13 cellular contexts compared by ENCODE assay signal in genomic region chr12:93851245-93851665, GRCh38.
DNase-seq lines count a peak whose midpoint lies in the region; ATAC-seq and TF ChIP-seq lines count a peak whose summit lies in the region.
"Had no signal": no experiment of that assay in that cellular context is flagged by ENCODE, and none has a peak within 500 bp of the region (broad histone marks: within the 10 kb centered on the region; RNA-seq: fewer than 3 reads in every experiment).

No MANE protein-coding gene starts in this region.

- H2AFZ ChIP-seq in KMS-11 (ENCODE audit: low read depth) (no peak overlapping the region), H9 (ENCODE audit: low read length) (no peak overlapping the region)
- H2AFZ ChIP-seq: PC-9 had no signal

- no peak overlapping the region for H2BK20ac ChIP-seq in H9 (ENCODE audit: low read depth, low read length, poor library complexity, severe bottlenecking)

- H2AK5ac ChIP-seq in H9 (ENCODE audit: insufficient read length, low read length), result no peak overlapping the region

- no peaks in the 10 kb centered on the region for H3K23me2 ChIP-seq in H9 (ENCODE audit: insufficient read length, low read depth, low read length, poor library complexity, severe bottlenecking)

- peak; percentile 86 for DNase-seq in activated CD4-positive, alpha-beta T cell treated with anti-CD3 and anti-CD28 coated beads, Interleukin-2, amount 10 ng/mL, durations not matched to agents 24 days and 14 days
- DNase-seq in activated CD4-positive, alpha-beta T cell treated with anti-CD3 and anti-CD28 coated beads for 4 hours, result no peak
- DNase-seq in activated CD8-positive, alpha-beta T cell treated with anti-CD3 and anti-CD28 coated beads for 36 hours, result peak; percentile 70
- DNase-seq in stimulated activated CD8-positive, alpha-beta memory T cell treated with anti-CD3 and anti-CD28 coated beads, Interleukin-15, amount 100 ng/mL, for 48 hours (ENCODE audit: low read depth in 2 of 2), result peak; percentile 6 to 31
- DNase-seq in H9, result no peak
- DNase-seq: ACHN; activated CD8-positive, alpha-beta memory T cell treated with anti-CD3 and anti-CD28 coated beads, Interleukin-2, amount 50 U/mL, for 48 hours; left cardiac atrium; PC-9 had no signal

- TF ChIP-seq CTCF in KMS-11 (conservative IDR thresholded peaks at IDR 0.05; ENCODE audit: low read depth, low read length) (no peak), H9 (conservative IDR thresholded peaks at IDR 0.05) (no peak)
- no peak for TF ChIP-seq CTCF in activated CD8-positive, alpha-beta T cell treated with anti-CD3 and anti-CD28 coated beads for 36 hours (IDR thresholded peaks at IDR 0.05)

- H3K27ac ChIP-seq in KMS-11 (peak overlapping the region; percentile 18; the same call in 1 of the 2 replicates), H9 (ENCODE audit: insufficient read length, low read depth, low read length) (no peak overlapping the region)
- H3K27ac ChIP-seq: breast epithelium, PC-9 had no signal

- peak overlapping the region; percentile 94 for H3K4me2 ChIP-seq in KMS-11
- H3K4me2 ChIP-seq in H9 (ENCODE audit: insufficient read depth, insufficient read length, low read length), result no peak overlapping the region
- H3K4me2 ChIP-seq: PC-9 had no signal

- no peak overlapping the region for H3K56ac ChIP-seq in H9 (ENCODE audit: insufficient read length, low read depth, low read length)

- H3K9me3 Mint-ChIP-seq in activated CD4-positive, alpha-beta T cell treated with anti-CD3 and anti-CD28 coated beads, Interleukin-2, amount 10 ng/mL, durations not matched to agents 24 days and 14 days, result peaks cover 8% of the 10 kb centered on the region
- H3K9me3 Mint-ChIP-seq in activated CD8-positive, alpha-beta T cell treated with anti-CD3 and anti-CD28 coated beads for 36 hours, result peaks cover 8% of the 10 kb centered on the region
- no peaks in the 10 kb centered on the region for H3K9me3 Mint-ChIP-seq in H9

- H4K20me1 ChIP-seq in KMS-11 (ENCODE audit: insufficient read depth) (no peaks in the 10 kb centered on the region), H9 (ENCODE audit: control insufficient read depth, insufficient read depth, insufficient read length) (no peaks in the 10 kb centered on the region)

- CTCF ChIA-PET in activated CD8-positive, alpha-beta T cell treated with anti-CD3 and anti-CD28 coated beads for 36 hours (lab: Charles Lee), result no interaction called here

- POLR2A ChIA-PET in activated CD8-positive, alpha-beta T cell treated with anti-CD3 and anti-CD28 coated beads for 36 hours (lab: Charles Lee), result no interaction called here

- H3K4me1 ChIP-seq in KMS-11 (ENCODE audit: low read depth, poor library complexity, severe bottlenecking) (peaks cover 68% of the 10 kb centered on the region), H9 (ENCODE audit: insufficient read depth, low read length) (0 out of 2 replicates have a peak, but pooled peaks cover 2% of the 10 kb centered on the region)
- H3K4me1 ChIP-seq: breast epithelium had no signal

- H2BK12ac ChIP-seq in H9 (ENCODE audit: insufficient read length, low read depth, low read length), result no peak overlapping the region

- no peak overlapping the region for H3K4me3 ChIP-seq in KMS-11 (IDR thresholded peaks at IDR 0.05; ENCODE audit: insufficient read depth, low read depth, low read length)
- H3K4me3 ChIP-seq: breast epithelium, PC-9 had no signal

- no peak overlapping the region for H3K27ac Mint-ChIP-seq in activated CD4-positive, alpha-beta T cell treated with anti-CD3 and anti-CD28 coated beads, Interleukin-2, amount 10 ng/mL, durations not matched to agents 24 days and 14 days
- peak overlapping the region; percentile 20 for H3K27ac Mint-ChIP-seq in activated CD8-positive, alpha-beta T cell treated with anti-CD3 and anti-CD28 coated beads for 36 hours
- no peak overlapping the region for H3K27ac Mint-ChIP-seq in H9

- H3K36me3 ChIP-seq in KMS-11 (ENCODE audit: insufficient read depth), result no peaks in the 10 kb centered on the region
- H3K36me3 ChIP-seq: breast epithelium had no signal

- no peak overlapping the region for H3K4ac ChIP-seq in H9 (ENCODE audit: low read depth, low read length)

- no peaks in the 10 kb centered on the region for H3K79me1 ChIP-seq in H9 (ENCODE audit: insufficient read depth, low read depth, low read length, poor library complexity, severe bottlenecking)

- peak overlapping the region; percentile 19 for H3K4me3 Mint-ChIP-seq in activated CD4-positive, alpha-beta T cell treated with anti-CD3 and anti-CD28 coated beads, Interleukin-2, amount 10 ng/mL, durations not matched to agents 24 days and 14 days
- H3K4me3 Mint-ChIP-seq in activated CD8-positive, alpha-beta T cell treated with anti-CD3 and anti-CD28 coated beads for 36 hours, result no peak overlapping the region
- no peak overlapping the region for H3K4me3 Mint-ChIP-seq in H9

- no peak overlapping the region for H3K18ac ChIP-seq in H9 (ENCODE audit: insufficient read length, low read depth, low read length)

- H2BK15ac ChIP-seq in H9 (ENCODE audit: low read depth, low read length), result no peak overlapping the region

- intact Hi-C loops in activated CD4-positive, alpha-beta T cell treated with anti-CD3 and anti-CD28 coated beads, Interleukin-2, amount 10 ng/mL, durations not matched to agents 24 days and 14 days (cut with micrococcal nuclease), result no loop called here
- intact Hi-C loops in activated CD8-positive, alpha-beta T cell treated with anti-CD3 and anti-CD28 coated beads for 36 hours (cut with micrococcal nuclease), result no loop called here

- WGBS in H9 (ENCODE audit: extremely low coverage, insufficient read length, low lambda C conversion rate), result no CpG with 5 or more reads among the region's 4 CpGs

- no peak overlapping the region for H3K14ac ChIP-seq in H9 (ENCODE audit: insufficient read depth, low read length)

- no peak overlapping the region for H4K91ac ChIP-seq in H9 (ENCODE audit: insufficient read length, low read depth, low read length)

- no peak overlapping the region for H4K5ac ChIP-seq in H9 (ENCODE audit: insufficient read length, low read depth, low read length)

- no peaks in the 10 kb centered on the region for H3K9me3 ChIP-seq in H9 (ENCODE audit: control insufficient read depth, low read depth, low read length)
- H3K9me3 ChIP-seq: breast epithelium had no signal

- H3K9ac ChIP-seq in KMS-11 (no peak overlapping the region), H9 (ENCODE audit: extremely low read depth, insufficient read length, low read length) (no peak overlapping the region)

- H3T11ph ChIP-seq in H9 (ENCODE audit: low read length), result no peak overlapping the region

- no peaks in the 10 kb centered on the region for H3K27me3 Mint-ChIP-seq in activated CD4-positive, alpha-beta T cell treated with anti-CD3 and anti-CD28 coated beads, Interleukin-2, amount 10 ng/mL, durations not matched to agents 24 days and 14 days
- H3K27me3 Mint-ChIP-seq in activated CD8-positive, alpha-beta T cell treated with anti-CD3 and anti-CD28 coated beads for 36 hours, result no peaks in the 10 kb centered on the region
- no peaks in the 10 kb centered on the region for H3K27me3 Mint-ChIP-seq in H9 (ENCODE audit: low read depth)

- no peak overlapping the region for H3K23ac ChIP-seq in H9 (ENCODE audit: insufficient read length, low read depth, low read length)

- peak; percentile 67 for ATAC-seq in activated CD8-positive, alpha-beta T cell treated with anti-CD3 and anti-CD28 coated beads for 36 hours
- no peak for ATAC-seq in HG03135 (IDR thresholded peaks at IDR 0.05; ENCODE audit: unreplicated experiment)
- no peak for ATAC-seq in GM18909 (IDR thresholded peaks at IDR 0.05; ENCODE audit: poor library complexity, unreplicated experiment)

- H3K4me1 Mint-ChIP-seq in activated CD4-positive, alpha-beta T cell treated with anti-CD3 and anti-CD28 coated beads, Interleukin-2, amount 10 ng/mL, durations not matched to agents 24 days and 14 days, result peaks cover 55% of the 10 kb centered on the region
- H3K4me1 Mint-ChIP-seq in activated CD8-positive, alpha-beta T cell treated with anti-CD3 and anti-CD28 coated beads for 36 hours (ENCODE audit: low read depth), result peaks cover 31% of the 10 kb centered on the region
- H3K4me1 Mint-ChIP-seq in H9, result peaks cover 4 to 11% of the 10 kb centered on the region in 2 experiments

- H2BK120ac ChIP-seq in H9 (ENCODE audit: low read depth, low read length, poor library complexity, severe bottlenecking), result no peak overlapping the region

- H3K27me3 ChIP-seq in KMS-11 (ENCODE audit: insufficient read depth, low read depth), result no peaks in the 10 kb centered on the region
- no peaks in the 10 kb centered on the region for H3K27me3 ChIP-seq in H9 (ENCODE audit: insufficient read depth, low read length)
- H3K27me3 ChIP-seq: breast epithelium had no signal

- H3K79me2 ChIP-seq in KMS-11 (ENCODE audit: insufficient read depth, low read depth) (no peaks in the 10 kb centered on the region), H9 (ENCODE audit: insufficient read depth, low read length) (no peaks in the 10 kb centered on the region)

- H3K36me3 Mint-ChIP-seq in activated CD4-positive, alpha-beta T cell treated with anti-CD3 and anti-CD28 coated beads, Interleukin-2, amount 10 ng/mL, durations not matched to agents 24 days and 14 days (ENCODE audit: low read depth), result peaks cover 11% of the 10 kb centered on the region
- peaks cover 14% of the 10 kb centered on the region for H3K36me3 Mint-ChIP-seq in activated CD8-positive, alpha-beta T cell treated with anti-CD3 and anti-CD28 coated beads for 36 hours (ENCODE audit: low read depth)
- H3K36me3 Mint-ChIP-seq in H9 (ENCODE audit: insufficient read depth in 1 of 3, low read depth in 3 of 3), result no peaks in the 10 kb centered on the region

- H2BK5ac ChIP-seq in H9 (ENCODE audit: insufficient read length, low read length), result no peak overlapping the region

- no peak overlapping the region for H4K8ac ChIP-seq in H9 (replicated peaks; ENCODE audit: insufficient read length, low read depth, low read length)

Comparison
In these comparisons a context has a peak if more than half of its experiments do, and no peak if none do; other contexts are left out.
1. DNase-seq: peak in activated CD4-positive, alpha-beta T cell treated with anti-CD3 and anti-CD28 coated beads, Interleukin-2, amount 10 ng/mL, durations not matched to agents 24 days and 14 days (single experiment), activated CD8-positive, alpha-beta T cell treated with anti-CD3 and anti-CD28 coated beads for 36 hours (single experiment) and stimulated activated CD8-positive, alpha-beta memory T cell treated with anti-CD3 and anti-CD28 coated beads, Interleukin-15, amount 100 ng/mL, for 48 hours (2 of 2); none in activated CD4-positive, alpha-beta T cell treated with anti-CD3 and anti-CD28 coated beads for 4 hours (0 of 2) and H9 (single experiment).